Comparison of ENCODE assay signal across 8 cellular contexts in the genomic region with DNA sequence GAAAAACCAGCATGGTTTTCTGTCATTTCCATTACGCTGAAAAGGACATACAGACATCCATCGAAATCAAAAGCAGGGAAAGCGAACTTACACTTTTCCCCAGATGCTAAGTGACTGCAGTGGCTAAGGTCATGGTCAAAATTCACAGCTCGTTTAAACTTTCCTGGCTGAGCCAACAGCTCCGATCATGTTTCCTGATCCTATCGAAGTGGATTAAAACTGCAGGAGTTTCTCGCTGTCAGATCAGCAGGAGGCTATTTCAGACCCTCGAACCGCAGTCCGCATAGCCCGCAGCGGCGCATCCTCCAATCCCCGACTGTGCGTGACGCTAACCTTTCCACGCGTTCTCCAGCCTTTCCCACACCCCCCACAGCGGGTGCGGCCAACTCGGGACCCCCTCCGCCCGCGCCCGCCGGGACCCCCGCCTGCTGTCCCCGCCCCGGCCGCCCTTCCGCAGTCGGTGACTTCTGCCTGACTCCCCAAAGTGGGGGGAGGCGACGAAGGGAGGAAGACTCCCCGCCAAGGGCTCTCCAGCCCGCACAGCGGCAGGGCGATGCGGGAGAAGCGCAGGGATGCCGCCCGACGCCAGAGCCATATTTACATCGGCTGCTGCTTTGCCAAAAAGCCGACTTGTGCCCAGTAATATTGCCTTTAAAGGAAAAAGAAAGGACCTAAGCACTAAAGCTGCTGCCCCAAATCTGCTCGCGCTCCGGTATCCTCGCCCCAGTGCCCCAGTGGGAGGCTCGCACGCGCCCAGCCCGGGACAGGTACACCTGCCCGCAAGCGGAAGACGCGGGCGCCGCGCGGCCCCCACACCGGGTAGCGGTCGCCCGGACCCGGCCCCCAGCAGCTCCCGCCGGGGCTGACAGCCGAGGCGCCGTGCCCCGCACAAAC. TPM values are rescaled to one million over a fixed set of nuclear protein-coding genes. Genes with fewer than 3 reads are reported as not detected.
DNase-seq lines count a peak whose midpoint lies in the region; ATAC-seq, FAIRE-seq and TF ChIP-seq lines count a peak whose summit lies in the region.

No MANE protein-coding gene starts in this region.

- DNase-seq in NCI-H146 (lab: John Stamatoyannopoulos, UW) (peak; percentile 53), NCI-H146 treated with DMSO at 0.1 percent for 48 hours (lab: John Stamatoyannopoulos, UW; ENCODE audit: unreplicated experiment) (no peak), breast epithelium (ENCODE audit: low spot score in 2 of 2) (no peak), kidney (peak; percentile 81), pons (ENCODE audit: low spot score) (no peak)
- DNase-seq in stimulated activated CD4-positive, alpha-beta T cell treated with anti-CD3 and anti-CD28 coated beads, Interleukin-2, amount 100 ng/mL, for 4 hours (ENCODE audit: low read depth): peak; percentile 16

- H3K9me3 Mint-ChIP-seq in T-helper 1 cell treated with Interleukin-12 subunit alpha and Interleukin-12 subunit beta and Interleukin-4 antibody, amounts not matched to agents 30 μg/mL and 1 μg/mL, for 36 hours: no peaks in the 10 kb centered on the region

- peaks cover 40% of the 10 kb centered on the region for H3K4me1 Mint-ChIP-seq in T-helper 1 cell treated with Interleukin-12 subunit alpha and Interleukin-12 subunit beta and Interleukin-4 antibody, amounts not matched to agents 30 μg/mL and 1 μg/mL, for 36 hours (ENCODE audit: low read depth)

- peak overlapping the region; percentile 71 for H3K27ac Mint-ChIP-seq in T-helper 1 cell treated with Interleukin-12 subunit alpha and Interleukin-12 subunit beta and Interleukin-4 antibody, amounts not matched to agents 30 μg/mL and 1 μg/mL, for 36 hours

- ATAC-seq in HG03097 (IDR thresholded peaks at IDR 0.05; ENCODE audit: low FRiP score, unreplicated experiment): peak; percentile 13

- no peak for TF ChIP-seq POLR2A in breast epithelium (IDR thresholded peaks at IDR 0.05)

- TF ChIP-seq CTCF in breast epithelium (IDR thresholded peaks at IDR 0.05) (no peak), kidney (IDR thresholded peaks at IDR 0.05; ENCODE audit: borderline replicate concordance, extremely low read depth, insufficient read depth) (no peak)

- peak overlapping the region; percentile 74 to 92 for H3K27ac ChIP-seq in breast epithelium
- H3K27ac ChIP-seq in kidney (ENCODE audit: low read depth in 2 of 2, low read length in 2 of 2): peak overlapping the region; percentile 82 to 85

- intact Hi-C loops in breast epithelium (cut with DNase I; ENCODE audit: low total_unique reads) (no loop called here), kidney (cut with DNase I) (no loop called here)

- H3K36me3 ChIP-seq in breast epithelium (no peaks in the 10 kb centered on the region), kidney (ENCODE audit: control insufficient read depth in 1 of 2, insufficient read depth in 2 of 2, low read length in 2 of 2) (no peaks in the 10 kb centered on the region)

- H3K36me3 Mint-ChIP-seq in T-helper 1 cell treated with Interleukin-12 subunit alpha and Interleukin-12 subunit beta and Interleukin-4 antibody, amounts not matched to agents 30 μg/mL and 1 μg/mL, for 36 hours (ENCODE audit: low read depth): peaks cover 14% of the 10 kb centered on the region

- H3K4me3 Mint-ChIP-seq in T-helper 1 cell treated with Interleukin-12 subunit alpha and Interleukin-12 subunit beta and Interleukin-4 antibody, amounts not matched to agents 30 μg/mL and 1 μg/mL, for 36 hours: peak overlapping the region; percentile 88

- H3K9ac ChIP-seq in kidney (ENCODE audit: low read length in 2 of 2): peak overlapping the region; percentile 37 to 78

- no peaks in the 10 kb centered on the region for H3K9me3 ChIP-seq in breast epithelium
- no peaks in the 10 kb centered on the region for H3K9me3 ChIP-seq in kidney (ENCODE audit: control insufficient read depth in 1 of 2, low read length in 2 of 2)

- H3K4me1 ChIP-seq in breast epithelium: peaks cover 0 to 4% of the 10 kb centered on the region in 2 donors
- peaks cover 3 to 15% of the 10 kb centered on the region in 2 donors for H3K4me1 ChIP-seq in kidney (ENCODE audit: control insufficient read depth in 1 of 2, insufficient read depth in 1 of 2, low read depth in 1 of 2, low read length in 2 of 2)

- FAIRE-seq in kidney (lab: Jason Lieb, UNC): no peak

- no peaks in the 10 kb centered on the region for H3K27me3 ChIP-seq in breast epithelium

- peak overlapping the region; percentile 75 to 97 (median 93) for H3K4me3 ChIP-seq in breast epithelium
- peak overlapping the region; percentile 64 to 88 for H3K4me3 ChIP-seq in kidney (ENCODE audit: low read length in 2 of 2)

- H3K27me3 Mint-ChIP-seq in T-helper 1 cell treated with Interleukin-12 subunit alpha and Interleukin-12 subunit beta and Interleukin-4 antibody, amounts not matched to agents 30 μg/mL and 1 μg/mL, for 36 hours (ENCODE audit: low read depth): peaks cover 5% of the 10 kb centered on the region

RNA-seq across cellular contexts. Expression of a gene that starts 1.2 kb away (rescaled TPM):
- total RNA-seq in breast epithelium: 10 to 100 TPM; 15.1 to 36.6 (median 33.1) TPM
- total RNA-seq in kidney: 54.6 TPM
- 12.2 TPM for polyA plus RNA-seq in kidney (ENCODE audit: insufficient read depth, low read depth, low replicate concordance)

Comparison
In these comparisons a context has a peak if more than half of its experiments do, and no peak if none do; other contexts are left out.
1. DNase-seq: peak in NCI-H146 (single experiment), kidney (single experiment) and stimulated activated CD4-positive, alpha-beta T cell treated with anti-CD3 and anti-CD28 coated beads, Interleukin-2, amount 100 ng/mL, for 4 hours (single experiment); none in NCI-H146 treated with DMSO at 0.1 percent for 48 hours (single experiment), breast epithelium (0 of 2) and pons (single experiment).